10 cellular contexts compared by ENCODE assay signal in the genomic region with DNA sequence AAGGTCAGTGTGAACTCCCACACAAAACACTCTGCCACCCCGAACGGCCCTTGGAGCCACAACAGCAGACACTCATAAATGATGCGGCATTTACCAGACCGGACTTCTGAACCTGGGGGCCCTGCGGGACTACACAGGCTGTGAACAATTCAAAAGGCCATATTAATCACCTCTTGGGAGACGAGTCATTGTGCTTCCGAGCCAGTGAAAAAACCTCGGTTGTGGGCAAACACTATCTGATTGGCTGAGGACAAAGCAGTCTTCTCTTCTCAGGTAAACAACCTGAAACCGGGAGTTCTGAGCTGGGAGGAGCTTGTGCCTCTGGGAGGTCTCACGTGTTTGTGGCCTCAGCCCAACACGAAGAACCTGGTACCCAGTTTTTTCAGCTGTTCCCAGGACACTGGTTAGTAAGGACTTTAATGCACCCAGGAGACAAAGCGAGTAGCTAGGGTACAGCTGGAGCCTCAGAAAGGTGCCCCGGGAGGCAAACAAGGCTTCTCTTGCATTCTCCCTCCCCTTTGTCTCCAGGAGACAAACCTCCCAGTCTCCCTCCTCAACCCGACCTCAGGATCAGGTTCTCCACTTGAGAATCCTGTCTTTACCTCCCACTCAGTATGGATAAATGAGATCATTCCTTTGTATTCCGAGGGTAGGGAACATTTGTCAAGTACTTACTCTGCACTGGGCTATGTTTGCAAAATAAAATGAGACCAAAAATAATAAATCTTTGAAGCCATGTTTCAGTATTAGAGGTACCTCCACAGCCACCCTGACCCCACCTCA. TPM values are rescaled to one million over a fixed set of nuclear protein-coding genes. Genes with fewer than 3 reads are reported as not detected.
DNase-seq lines count a peak whose midpoint lies in the region; ATAC-seq, FAIRE-seq and TF ChIP-seq lines count a peak whose summit lies in the region.
"Had no signal": no experiment of that assay in that cellular context is flagged by ENCODE, and none has a peak within 500 bp of the region (broad histone marks: within the 10 kb centered on the region; RNA-seq: fewer than 3 reads in every experiment).

No MANE protein-coding gene starts in this region.

- intact Hi-C loops in left ventricle myocardium inferior (cut with micrococcal nuclease), result no loop called here
- intact Hi-C loops in Right ventricle myocardium inferior (cut with DNase I), result no loop called here
- intact Hi-C loops in kidney (cut with DNase I), result no loop called here
- intact Hi-C loops in OCI-LY7 (cut with micrococcal nuclease; ENCODE audit: unreplicated experiment), result no loop called here
- intact Hi-C loops in ascending aorta (cut with DNase I), result no loop called here

- no peak for ATAC-seq in Right ventricle myocardium inferior
- no peak for ATAC-seq in upper lobe of left lung (ENCODE audit: low FRiP score in 2 of 2)
- no peak for ATAC-seq in HG03521 (IDR thresholded peaks at IDR 0.05; ENCODE audit: unreplicated experiment)

- peaks cover 21% of the 10 kb centered on the region for H3K27me3 ChIP-seq in left ventricle myocardium inferior (ENCODE audit: low read depth)
- no peaks in the 10 kb centered on the region for H3K27me3 ChIP-seq in upper lobe of left lung
- no peaks in the 10 kb centered on the region for H3K27me3 ChIP-seq in ascending aorta

- no peak overlapping the region for H3K4me2 ChIP-seq in OCI-LY7 (ENCODE audit: low read length)

- no peak overlapping the region for H3K9ac ChIP-seq in kidney (ENCODE audit: low read length in 2 of 2)

- H3K27ac ChIP-seq in left ventricle myocardium inferior (replicated peaks), result peak overlapping the region; percentile 80
- peak overlapping the region; percentile 57 to 75 for H3K27ac ChIP-seq in kidney (ENCODE audit: low read depth in 2 of 2, low read length in 2 of 2)
- H3K27ac ChIP-seq in upper lobe of left lung, result peak overlapping the region; percentile 31 to 66 (median 58)
- no peak overlapping the region for H3K27ac ChIP-seq in OCI-LY7 (ENCODE audit: low read depth, low read length, poor library complexity, severe bottlenecking)
- no peak overlapping the region for H3K27ac ChIP-seq in ascending aorta
- H3K27ac ChIP-seq: neutrophil had no signal

- 48 to 49% methylated on average over 8 to 15 of the region's 15 CpGs for WGBS in upper lobe of left lung, 2 donors

- no peaks in the 10 kb centered on the region for H3K9me3 ChIP-seq in left ventricle myocardium inferior (replicated peaks)
- H3K9me3 ChIP-seq in kidney (ENCODE audit: control insufficient read depth in 1 of 2, low read length in 2 of 2), result no peaks in the 10 kb centered on the region
- no peaks in the 10 kb centered on the region for H3K9me3 ChIP-seq in upper lobe of left lung
- H3K9me3 ChIP-seq in OCI-LY7 (ENCODE audit: low read length), result no peaks in the 10 kb centered on the region
- H3K9me3 ChIP-seq in ascending aorta, result no peaks in the 10 kb centered on the region
- H3K9me3 ChIP-seq: neutrophil had no signal

- CTCF ChIA-PET in OCI-LY7 (lab: Charles Lee; ENCODE audit: unreplicated experiment), result no interaction called here

- H3K9me2 ChIP-seq in OCI-LY7 (ENCODE audit: insufficient read depth, low read length), result no peaks in the 10 kb centered on the region

- TF ChIP-seq POLR2A in upper lobe of left lung (IDR thresholded peaks at IDR 0.05), result no peak

- POLR2A ChIA-PET in OCI-LY7 (lab: Charles Lee), result interaction anchor here (1.0 kb wide), 1 partner anchor 78 kb away, joined by 5 read pairs; no protein-coding TSS in a partner anchor

- BruUV-seq in OCI-LY7 (replicated peaks; lab: Mats Ljungman, UMichigan), result no TSS peak

- FAIRE-seq in kidney (lab: Jason Lieb, UNC), result no peak

- DNase-seq in left ventricle myocardium inferior (no peak), Right ventricle myocardium inferior (ENCODE audit: missing footprints) (no peak), RPMI8226 (peak; percentile 23), kidney (no peak), upper lobe of left lung (peak in 1 of 2 donors; percentile 19), OCI-LY7 (ENCODE audit: low spot score) (no peak), ascending aorta (ENCODE audit: low spot score in 2 of 2) (no peak)
- DNase-seq: Karpas-422 had no signal

- H4K20me1 ChIP-seq in OCI-LY7 (ENCODE audit: insufficient read depth, low read length), result no peaks in the 10 kb centered on the region

- H3K79me2 ChIP-seq in OCI-LY7 (ENCODE audit: insufficient read depth, low read depth, low read length), result no peaks in the 10 kb centered on the region

- no peak for TF ChIP-seq CTCF in left ventricle myocardium inferior (IDR thresholded peaks at IDR 0.05; ENCODE audit: borderline replicate concordance)
- TF ChIP-seq CTCF in kidney (IDR thresholded peaks at IDR 0.05; ENCODE audit: borderline replicate concordance, extremely low read depth, insufficient read depth), result no peak
- no peak for TF ChIP-seq CTCF in upper lobe of left lung (IDR thresholded peaks at IDR 0.05)
- no peak for TF ChIP-seq CTCF in OCI-LY7 (conservative IDR thresholded peaks at IDR 0.05; ENCODE audit: low read length)
- TF ChIP-seq CTCF in ascending aorta (IDR thresholded peaks at IDR 0.05), result no peak

- H3K36me3 ChIP-seq in left ventricle myocardium inferior (peaks cover 2% of the 10 kb centered on the region), kidney (ENCODE audit: control insufficient read depth in 1 of 2, insufficient read depth in 2 of 2, low read length in 2 of 2) (no peaks in the 10 kb centered on the region), upper lobe of left lung (peaks cover 0 to 25% (median 0%) of the 10 kb centered on the region in 4 donors), OCI-LY7 (ENCODE audit: insufficient read depth, low read length) (no peaks in the 10 kb centered on the region), ascending aorta (no peaks in the 10 kb centered on the region)
- H3K36me3 ChIP-seq: neutrophil had no signal

- H3K4me1 ChIP-seq in left ventricle myocardium inferior, result peaks cover 90% of the 10 kb centered on the region
- H3K4me1 ChIP-seq in kidney (ENCODE audit: control insufficient read depth in 1 of 2, insufficient read depth in 1 of 2, low read depth in 1 of 2, low read length in 2 of 2), result peaks cover 14 to 30% of the 10 kb centered on the region in 2 donors
- H3K4me1 ChIP-seq in upper lobe of left lung, result peaks cover 56 to 68% (median 61%) of the 10 kb centered on the region in 4 donors
- H3K4me1 ChIP-seq in OCI-LY7 (ENCODE audit: insufficient read depth, low read length, poor library complexity, severe bottlenecking), result no peaks in the 10 kb centered on the region
- H3K4me1 ChIP-seq in ascending aorta, result peaks cover 6 to 22% of the 10 kb centered on the region in 2 donors

- H2AFZ ChIP-seq in OCI-LY7 (ENCODE audit: low read length), result no peak overlapping the region

- H3K4me3 ChIP-seq in left ventricle myocardium inferior (no peak overlapping the region), kidney (ENCODE audit: low read length in 2 of 2) (no peak overlapping the region), upper lobe of left lung (no peak overlapping the region), OCI-LY7 (ENCODE audit: low read depth, low read length, poor library complexity, severe bottlenecking) (no peak overlapping the region), ascending aorta (no peak overlapping the region)

- TF ChIP-seq EP300 in upper lobe of left lung (IDR thresholded peaks at IDR 0.05), result no peak

RNA-seq across cellular contexts. Expression of a gene that starts 35.2 kb away (rescaled TPM):
- total RNA-seq in left ventricle myocardium inferior, result 250 TPM
- total RNA-seq in Right ventricle myocardium inferior, result 244 TPM
- total RNA-seq in kidney, result 183 TPM
- polyA plus RNA-seq in kidney (ENCODE audit: insufficient read depth, low read depth, low replicate concordance), result 9.6 TPM
- 100 to 1,000 TPM; 292 to 543 (median 360) TPM for total RNA-seq in upper lobe of left lung
- total RNA-seq in OCI-LY7 (2014; rRNA removed; shearing (Covaris generic)), result not detected in 2 replicates
- 0.32 and 0.35 TPM in 2 replicates for total RNA-seq in OCI-LY7 (2022)
- total RNA-seq in ascending aorta, result 1,026 TPM

Comparison
In these comparisons a context has a peak if more than half of its experiments do, and no peak if none do; other contexts are left out.
1. H3K27ac ChIP-seq: peak in left ventricle myocardium inferior (single experiment), kidney (2 of 2) and upper lobe of left lung (4 of 4); none in OCI-LY7 (single experiment) and ascending aorta (0 of 2).
2. RNA of a gene that starts 35.2 kb away (total RNA-seq): 1,026 TPM in ascending aorta (single experiment), 292 to 543 TPM in upper lobe of left lung, 250 TPM in left ventricle myocardium inferior (single experiment), 244 TPM in Right ventricle myocardium inferior (single experiment) and 183 TPM in kidney (single experiment); 0.32 to 0.35 TPM in OCI-LY7; every median in the first group is over 100 times any median in the second.